In genomic region chr5:151080620-151081425, GRCh38 we compare ENCODE assay signal across 8 cellular contexts. TPM values are rescaled to one million over a fixed set of nuclear protein-coding genes. Genes with fewer than 3 reads are reported as not detected.
A peak's percentile ranks its signal among the peaks of the same experiment; 100 is the strongest.
DNase-seq lines count a peak whose midpoint lies in the region; FAIRE-seq and TF ChIP-seq lines count a peak whose summit lies in the region.

A gene with protein sequence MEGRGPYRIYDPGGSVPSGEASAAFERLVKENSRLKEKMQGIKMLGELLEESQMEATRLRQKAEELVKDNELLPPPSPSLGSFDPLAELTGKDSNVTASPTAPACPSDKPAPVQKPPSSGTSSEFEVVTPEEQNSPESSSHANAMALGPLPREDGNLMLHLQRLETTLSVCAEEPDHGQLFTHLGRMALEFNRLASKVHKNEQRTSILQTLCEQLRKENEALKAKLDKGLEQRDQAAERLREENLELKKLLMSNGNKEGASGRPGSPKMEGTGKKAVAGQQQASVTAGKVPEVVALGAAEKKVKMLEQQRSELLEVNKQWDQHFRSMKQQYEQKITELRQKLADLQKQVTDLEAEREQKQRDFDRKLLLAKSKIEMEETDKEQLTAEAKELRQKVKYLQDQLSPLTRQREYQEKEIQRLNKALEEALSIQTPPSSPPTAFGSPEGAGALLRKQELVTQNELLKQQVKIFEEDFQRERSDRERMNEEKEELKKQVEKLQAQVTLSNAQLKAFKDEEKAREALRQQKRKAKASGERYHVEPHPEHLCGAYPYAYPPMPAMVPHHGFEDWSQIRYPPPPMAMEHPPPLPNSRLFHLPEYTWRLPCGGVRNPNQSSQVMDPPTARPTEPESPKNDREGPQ (minus strand): TSS chr5:151081034. CDS start chr5:151065095, 15,939 bp downstream.

- H2AFZ ChIP-seq in neuronal stem cell (ENCODE audit: low read length): peak within 1 kb of the TSS; percentile 98

- H3K4me2 ChIP-seq in neuronal stem cell (ENCODE audit: insufficient read depth, low read length, poor library complexity, severe bottlenecking): peak within 1 kb of the TSS; percentile 55

- FAIRE-seq in H54 (lab: Jason Lieb, UNC): no peak

- H3K27me3 ChIP-seq in neuronal stem cell (ENCODE audit: control insufficient read depth in 3 of 3, insufficient read depth in 3 of 3, low read depth in 1 of 3, low read length in 3 of 3): peaks cover 0 to 3% (median 0%) of the 10 kb centered on the region in 3 experiments

- no peak within 1 kb of the TSS for H4K8ac ChIP-seq in neuronal stem cell (ENCODE audit: low read depth, low read length)

- WGBS in neuronal stem cell (ENCODE audit: extremely low coverage in 2 of 2, insufficient read length in 2 of 2, insufficient replicate concordance in 1 of 2), 2 donors: no CpG with 5 or more reads among the region's 84 CpGs

- H3K4ac ChIP-seq in neuronal stem cell (ENCODE audit: low read length): no peak within 1 kb of the TSS

- DNase-seq in GDM1 (lab: John Stamatoyannopoulos, UW): peak; percentile 92
- DNase-seq in H54 (ENCODE audit: insufficient read length, low spot score): peak; percentile 79
- peak; percentile 94 for DNase-seq in LoVo (ENCODE audit: low spot score)
- DNase-seq in SK-MEL-5 (ENCODE audit: low read depth, low spot score): peak; percentile 77
- peak; percentile 83 to 89 (median 88) for DNase-seq in activated naive CD4-positive, alpha-beta T cell (lab: John Stamatoyannopoulos, UW)
- DNase-seq in foreskin melanocyte: peak; percentile 73
- peak; percentile 68 for DNase-seq in neuronal stem cell (ENCODE audit: low spot score)

- H3K4me1 ChIP-seq in neuronal stem cell (ENCODE audit: control insufficient read depth in 2 of 2, insufficient read depth in 1 of 2, low read depth in 1 of 2, low read length in 2 of 2): peaks cover 0 to 4% of the 10 kb centered on the region in 2 donors

- H2BK12ac ChIP-seq in neuronal stem cell (ENCODE audit: low read length): no peak within 1 kb of the TSS

- H3K23ac ChIP-seq in neuronal stem cell (ENCODE audit: low read depth, low read length, poor library complexity): peak within 1 kb of the TSS; percentile 82

- H3K4me3 ChIP-seq in neuronal stem cell (ENCODE audit: low read length in 2 of 2): peak within 1 kb of the TSS; percentile 78 to 98

- H3K18ac ChIP-seq in neuronal stem cell (ENCODE audit: low read length): peak within 1 kb of the TSS; percentile 99

- peak within 1 kb of the TSS; percentile 94 for H3K9ac ChIP-seq in neuronal stem cell (ENCODE audit: low read depth, low read length, poor library complexity)

- no peaks in the 10 kb centered on the region for H3K9me3 ChIP-seq in neuronal stem cell (replicated peaks in 1 of 2; ENCODE audit: control insufficient read depth in 2 of 2, insufficient read depth in 1 of 2, low read depth in 1 of 2, low read length in 2 of 2)

- peak within 1 kb of the TSS; percentile 19 for H4K91ac ChIP-seq in neuronal stem cell (ENCODE audit: low read depth, low read length, poor library complexity)

- no peak within 1 kb of the TSS for H2BK120ac ChIP-seq in neuronal stem cell (ENCODE audit: low read depth, low read length)

- peak within 1 kb of the TSS; percentile 65 for H3K27ac ChIP-seq in neuronal stem cell (replicated peaks; ENCODE audit: low read length)

- peak within 1 kb of the TSS; percentile 62 for H2BK15ac ChIP-seq in neuronal stem cell (ENCODE audit: low read length)

- peaks cover 3% of the 10 kb centered on the region for H3K79me1 ChIP-seq in neuronal stem cell (ENCODE audit: low read depth, low read length)

- peak within 1 kb of the TSS; percentile 49 for H3K14ac ChIP-seq in neuronal stem cell (ENCODE audit: low read length)

- H2AK5ac ChIP-seq in neuronal stem cell (ENCODE audit: low read depth, low read length): no peak within 1 kb of the TSS

- no peak for TF ChIP-seq CTCF in subcutaneous adipose tissue (IDR thresholded peaks at IDR 0.05; ENCODE audit: low read depth)

- peak within 1 kb of the TSS; percentile 85 for H2BK5ac ChIP-seq in neuronal stem cell (ENCODE audit: low read length)

- peak; percentile 31; the same call in 1 of the 2 replicates for TF ChIP-seq POLR2A in H54 (IDR thresholded peaks at IDR 0.05; ENCODE audit: low read depth, low read length)

- H3K36me3 ChIP-seq in neuronal stem cell (replicated peaks in 1 of 2; ENCODE audit: control insufficient read depth in 2 of 2, insufficient read depth in 2 of 2, low read length in 2 of 2): peaks cover 2 to 3% of the 10 kb centered on the region in 2 donors

- in situ Hi-C loops in SK-MEL-5 (cut with HindIII; ENCODE audit: low pct_unique_long_range_greater_than_20kb, low sequenced_read_pairs): no loop called here

RNA-seq across cellular contexts. Expression of the gene that starts here (rescaled TPM):
- 40.4 and 43.9 TPM in 2 replicates for total RNA-seq in SK-MEL-5 (2014; rRNA removed; shearing (Covaris generic))
- 35.5 and 41.1 TPM in 2 replicates for polyA plus RNA-seq in SK-MEL-5 (2015; cell fraction: cytosol; rRNA removed)
- polyA plus RNA-seq in SK-MEL-5 (2015; cell fraction: nucleus; rRNA removed): 19.3 and 20.4 TPM in 2 replicates
- 23.9 TPM for polyA plus RNA-seq in neuronal stem cell (2013, experiment 1 of 2)
- 23.0 TPM for polyA plus RNA-seq in neuronal stem cell (2013, experiment 2 of 2)
- 100 to 1,000 TPM in 3 of 4 donors, 10 to 100 TPM in 1; 97.1 to 376 (median 190) TPM for total RNA-seq in subcutaneous adipose tissue

Comparison
In these comparisons a context has a peak if more than half of its experiments do, and no peak if none do; other contexts are left out.
1. Peak in every context shown above with its lines: DNase-seq, H3K4me3 ChIP-seq and H3K27ac ChIP-seq.